7 cellular contexts compared by ENCODE assay signal in genomic region chr14:19059066-19059465, GRCh38.
DNase-seq lines count a peak whose midpoint lies in the region; ATAC-seq and TF ChIP-seq lines count a peak whose summit lies in the region.
"Not testable (repeated sequence)": the region's sequence is repeated elsewhere in the genome, so short reads cannot be mapped to it uniquely, and the experiment has no call there.

No MANE protein-coding gene starts in this region.

- H3K36me3 ChIP-seq in spleen, upper lobe of right lung: not testable (repeated sequence)

- intact Hi-C loops in activated CD4-positive, alpha-beta T cell treated with anti-CD3 and anti-CD28 coated beads, Interleukin-2, amount 10 ng/mL, durations not matched to agents 24 days and 14 days (cut with micrococcal nuclease); left ventricle myocardium superior (cut with micrococcal nuclease); posterior vena cava (cut with DNase I); spleen (cut with DNase I; ENCODE audit: low total_unique reads); upper lobe of right lung (cut with DNase I): not testable (repeated sequence)

- not testable (repeated sequence) for H3K4me3 Mint-ChIP-seq in activated CD4-positive, alpha-beta T cell treated with anti-CD3 and anti-CD28 coated beads, Interleukin-2, amount 10 ng/mL, durations not matched to agents 24 days and 14 days

- H3K4me3 ChIP-seq in spleen, upper lobe of right lung: not testable (repeated sequence)

- TF ChIP-seq POLR2A in spleen (IDR thresholded peaks at IDR 0.05) = not testable (repeated sequence)

- not testable (repeated sequence) for H3K27me3 Mint-ChIP-seq in activated CD4-positive, alpha-beta T cell treated with anti-CD3 and anti-CD28 coated beads, Interleukin-2, amount 10 ng/mL, durations not matched to agents 24 days and 14 days

- not testable (repeated sequence) for H3K4me1 ChIP-seq in spleen, upper lobe of right lung

- not testable (repeated sequence) for H3K27me3 ChIP-seq in spleen (replicated peaks in 1 of 7); upper lobe of right lung

- not testable (repeated sequence) for H3K36me3 Mint-ChIP-seq in activated CD4-positive, alpha-beta T cell treated with anti-CD3 and anti-CD28 coated beads, Interleukin-2, amount 10 ng/mL, durations not matched to agents 24 days and 14 days (ENCODE audit: low read depth)

- not testable (repeated sequence) for H3K4me1 Mint-ChIP-seq in activated CD4-positive, alpha-beta T cell treated with anti-CD3 and anti-CD28 coated beads, Interleukin-2, amount 10 ng/mL, durations not matched to agents 24 days and 14 days

- not testable (repeated sequence) for H3K9me3 Mint-ChIP-seq in activated CD4-positive, alpha-beta T cell treated with anti-CD3 and anti-CD28 coated beads, Interleukin-2, amount 10 ng/mL, durations not matched to agents 24 days and 14 days

- ATAC-seq in left ventricle myocardium superior, upper lobe of right lung: not testable (repeated sequence)

- not testable (repeated sequence) for TF ChIP-seq CTCF in spleen (IDR thresholded peaks at IDR 0.05 in 8 of 11, conservative IDR thresholded peaks at IDR 0.05 in 3 of 11); upper lobe of right lung (IDR thresholded peaks at IDR 0.05)

- DNase-seq in activated CD4-positive, alpha-beta T cell treated with anti-CD3 and anti-CD28 coated beads, Interleukin-2, amount 10 ng/mL, durations not matched to agents 24 days and 14 days = peak; percentile 52
- DNase-seq in activated naive CD4-positive, alpha-beta T cell treated with anti-CD3 and anti-CD28 coated beads, Interleukin-2, amount 50 U/mL, for 16 hours = peak; percentile 14
- peak; percentile 22 for DNase-seq in left ventricle myocardium superior
- DNase-seq in mesenteric fat pad (ENCODE audit: low spot score) = peak; percentile 89
- DNase-seq in posterior vena cava (ENCODE audit: low spot score) = peak; percentile 73
- DNase-seq in spleen = peak; percentile 71
- DNase-seq in upper lobe of right lung = peak; percentile 61

- H3K9me3 ChIP-seq in spleen, upper lobe of right lung: not testable (repeated sequence)

- WGBS in spleen, 5 donors = 21 to 56% (median 37%) methylated on average over 2 of the region's 2 CpGs

- not testable (repeated sequence) for H3K27ac ChIP-seq in spleen, upper lobe of right lung

- not testable (repeated sequence) for H3K27ac Mint-ChIP-seq in activated CD4-positive, alpha-beta T cell treated with anti-CD3 and anti-CD28 coated beads, Interleukin-2, amount 10 ng/mL, durations not matched to agents 24 days and 14 days

Comparison
In these comparisons a context has a peak if more than half of its experiments do, and no peak if none do; other contexts are left out.
1. DNase-seq: peak in every context shown above with its lines; median percentile 89 in mesenteric fat pad; 73 in posterior vena cava; 71 in spleen; 61 in upper lobe of right lung; 52 in activated CD4-positive, alpha-beta T cell treated with anti-CD3 and anti-CD28 coated beads, Interleukin-2, amount 10 ng/mL, durations not matched to agents 24 days and 14 days; 22 in left ventricle myocardium superior; 14 in activated naive CD4-positive, alpha-beta T cell treated with anti-CD3 and anti-CD28 coated beads, Interleukin-2, amount 50 U/mL, for 16 hours.